ENCODE assay signal across 12 cellular contexts in genomic region chr16:86505185-86505898, GRCh38. TPM values are rescaled to one million over a fixed set of nuclear protein-coding genes. Genes with fewer than 3 reads are reported as not detected.
DNase-seq lines count a peak whose midpoint lies in the region; ATAC-seq and TF ChIP-seq lines count a peak whose summit lies in the region.
"Had no signal": no experiment of that assay in that cellular context is flagged by ENCODE, and none has a peak within 500 bp of the region (broad histone marks: within the 10 kb centered on the region; RNA-seq: fewer than 3 reads in every experiment).

No MANE protein-coding gene starts in this region.

- peaks cover 63 to 78% of the 10 kb centered on the region in 2 donors for H3K27me3 Mint-ChIP-seq in T-cell
- H3K27me3 Mint-ChIP-seq in stimulated activated naive B cell treated with anti-CD40 and anti-IgM and Interleukin-4, amounts not matched to agents 10 μg/mL and 1 μg/mL and 100 μg/mL, for 72 hours, result peaks cover 73 to 85% of the 10 kb centered on the region in 2 donors

- peaks cover 19 to 34% (median 28%) of the 10 kb centered on the region in 3 donors for H3K4me1 Mint-ChIP-seq in T-cell
- peaks cover 32 to 58% of the 10 kb centered on the region in 2 donors for H3K4me1 Mint-ChIP-seq in stimulated activated naive B cell treated with anti-CD40 and anti-IgM and Interleukin-4, amounts not matched to agents 10 μg/mL and 1 μg/mL and 100 μg/mL, for 72 hours

- POLR2A ChIA-PET in T-cell (lab: Charles Lee), result no interaction called here

- no peaks in the 10 kb centered on the region for H3K9me3 ChIP-seq in left lung
- H3K9me3 ChIP-seq: pancreas had no signal

- peaks cover 0 to 34% of the 10 kb centered on the region in 2 donors for H3K4me1 ChIP-seq in left lung

- no peak overlapping the region for H3K27ac Mint-ChIP-seq in T-cell
- peak overlapping the region; percentile 14 for H3K27ac Mint-ChIP-seq in stimulated activated naive B cell treated with anti-CD40 and anti-IgM and Interleukin-4, amounts not matched to agents 10 μg/mL and 1 μg/mL and 100 μg/mL, for 72 hours
- H3K27ac Mint-ChIP-seq: activated T-helper 2 cell treated with anti-CD3 and anti-CD28 coated beads, Interferon-gamma antibody, Interleukin-2, Interleukin-4, amounts not matched to agents 10 μg/mL and 5 μg/mL and 100 μg/mL, durations not matched to agents 14 hours and 24 hours and 36 hours had no signal

- H3K4me3 ChIP-seq in left lung, result peak overlapping the region; percentile 3 to 54
- H3K4me3 ChIP-seq: pancreas had no signal

- H3K9me3 Mint-ChIP-seq in T-cell, result no peaks in the 10 kb centered on the region
- no peaks in the 10 kb centered on the region for H3K9me3 Mint-ChIP-seq in stimulated activated naive B cell treated with anti-CD40 and anti-IgM and Interleukin-4, amounts not matched to agents 10 μg/mL and 1 μg/mL and 100 μg/mL, for 72 hours
- H3K9me3 Mint-ChIP-seq: activated T-helper 2 cell treated with anti-CD3 and anti-CD28 coated beads, Interferon-gamma antibody, Interleukin-2, Interleukin-4, amounts not matched to agents 10 μg/mL and 5 μg/mL and 100 μg/mL, durations not matched to agents 14 hours and 24 hours and 36 hours had no signal

- intact Hi-C loops in left lung (cut with DNase I), result no loop called here

- H3K4me3 Mint-ChIP-seq in T-cell, result peak overlapping the region; percentile 28 to 39 (median 36)
- peak overlapping the region; percentile 41 to 43 for H3K4me3 Mint-ChIP-seq in stimulated activated naive B cell treated with anti-CD40 and anti-IgM and Interleukin-4, amounts not matched to agents 10 μg/mL and 1 μg/mL and 100 μg/mL, for 72 hours

- ATAC-seq in T-cell (replicated peaks in 1 of 4), result no peak
- no peak for ATAC-seq in left lung
- no peak for ATAC-seq in stimulated activated naive B cell treated with anti-CD40 and anti-IgM and Interleukin-4, amounts not matched to agents 10 μg/mL and 1 μg/mL and 100 μg/mL, for 72 hours (replicated peaks)
- ATAC-seq: pancreas had no signal

- CTCF ChIA-PET in T-cell (lab: Charles Lee), result no interaction called here

- DNase-seq in NOMO-1 treated with DMSO at 0.1 percent for 48 hours (lab: John Stamatoyannopoulos, UW; ENCODE audit: unreplicated experiment) (peak; percentile 23), NOMO-1 treated with dmso at 0.1 percent for 144 hours (lab: John Stamatoyannopoulos, UW; ENCODE audit: unreplicated experiment) (no peak), T-cell (no peak), left lung (no peak), germinal center (ENCODE audit: low spot score) (no peak), DMS114 treated with DMSO at 0.1 percent for 48 hours (lab: John Stamatoyannopoulos, UW; ENCODE audit: unreplicated experiment) (no peak)
- no peak for DNase-seq in stimulated activated naive B cell treated with anti-CD40 and anti-IgM and Interleukin-4, amounts not matched to agents 10 μg/mL and 1 μg/mL and 100 μg/mL, for 72 hours
- no peak for DNase-seq in activated CD8-positive, alpha-beta memory T cell treated with anti-CD3 and anti-CD28 coated beads, Interleukin-2, amount 50 U/mL, for 48 hours
- DNase-seq: dermis blood vessel endothelial cell, NCI-H1092, pancreas had no signal

- H3K27me3 ChIP-seq in left lung, result peaks cover 76 to 100% of the 10 kb centered on the region in 2 donors

- no peaks in the 10 kb centered on the region for H3K36me3 ChIP-seq in left lung
- H3K36me3 ChIP-seq: pancreas had no signal

- H3K27ac ChIP-seq in left lung, result peak overlapping the region; percentile 87 to 96
- H3K27ac ChIP-seq: pancreas had no signal

- H3K36me3 Mint-ChIP-seq in T-cell, result no peaks in the 10 kb centered on the region
- H3K36me3 Mint-ChIP-seq in stimulated activated naive B cell treated with anti-CD40 and anti-IgM and Interleukin-4, amounts not matched to agents 10 μg/mL and 1 μg/mL and 100 μg/mL, for 72 hours, result peaks cover 6 to 9% of the 10 kb centered on the region in 2 donors

- TF ChIP-seq CTCF in left lung (IDR thresholded peaks at IDR 0.05), result no peak

RNA-seq across cellular contexts. Expression of gene FOXF1, which starts 5.0 kb away (rescaled TPM):
- total RNA-seq in T-cell (under 1 TPM in 1 of 5 donors, not detected in 4; 0.15 TPM), left lung (10 to 100 TPM; 21.7 to 30.3 TPM)
- total RNA-seq: activated T-helper 2 cell treated with anti-CD3 and anti-CD28 coated beads, Interferon-gamma antibody, Interleukin-2, Interleukin-4, amounts not matched to agents 10 μg/mL and 5 μg/mL and 100 μg/mL, durations not matched to agents 14 hours and 24 hours and 36 hours had no signal

RNA-seq across cellular contexts. Expression of gene MTHFSD, which starts 49.7 kb away (rescaled TPM):
- 10 to 100 TPM; 18.0 to 39.6 (median 34.9) TPM for total RNA-seq in T-cell
- total RNA-seq in left lung, result 10 to 100 TPM; 19.7 to 20.2 TPM

Comparison
In these comparisons a context has a peak if more than half of its experiments do, and no peak if none do; other contexts are left out.
1. RNA of gene FOXF1, which starts 5.0 kb away (total RNA-seq): 21.7 to 30.3 TPM in left lung; 0.15 TPM in T-cell; every median in the first group is over 10 times any median in the second.